Comparison of ENCODE assay signal across 13 cellular contexts in genomic region chr16:48561960-48562393, GRCh38. TPM values are rescaled to one million over a fixed set of nuclear protein-coding genes. Genes with fewer than 3 reads are reported as not detected.
DNase-seq lines count a peak whose midpoint lies in the region; ATAC-seq and TF ChIP-seq lines count a peak whose summit lies in the region.
"Had no signal": no experiment of that assay in that cellular context is flagged by ENCODE, and none has a peak within 500 bp of the region (broad histone marks: within the 10 kb centered on the region; RNA-seq: fewer than 3 reads in every experiment).

No MANE protein-coding gene starts in this region.

- peak overlapping the region; percentile 84 for H3K27ac Mint-ChIP-seq in chondrocyte (ENCODE audit: unreplicated experiment)

- H3K4me1 ChIP-seq in upper lobe of right lung: peaks cover 57% of the 10 kb centered on the region
- H3K4me1 ChIP-seq: colonic mucosa had no signal

- TF ChIP-seq CTCF in chondrocyte (IDR thresholded peaks at IDR 0.05) (no peak), upper lobe of right lung (IDR thresholded peaks at IDR 0.05) (no peak)

- H3K27me3 Mint-ChIP-seq in chondrocyte (ENCODE audit: low read depth): no peaks in the 10 kb centered on the region

- H3K9me3 ChIP-seq in upper lobe of right lung: no peaks in the 10 kb centered on the region
- H3K9me3 ChIP-seq: colonic mucosa, tibial artery had no signal

- H3K36me3 Mint-ChIP-seq in chondrocyte (ENCODE audit: low read depth): peaks cover 11% of the 10 kb centered on the region

- intact Hi-C loops in left ventricle myocardium superior (cut with micrococcal nuclease) (no loop called here), cardiac septum (cut with DNase I) (no loop called here), upper lobe of right lung (cut with DNase I) (no loop called here)

- H3K36me3 ChIP-seq in upper lobe of right lung: no peaks in the 10 kb centered on the region
- H3K36me3 ChIP-seq: colonic mucosa, tibial artery had no signal

- no peaks in the 10 kb centered on the region for H3K27me3 ChIP-seq in upper lobe of right lung
- H3K27me3 ChIP-seq: colonic mucosa, tibial artery had no signal

- H3K9me3 Mint-ChIP-seq in chondrocyte (ENCODE audit: low read depth): no peaks in the 10 kb centered on the region
- H3K9me3 Mint-ChIP-seq: H9 had no signal

- no peak overlapping the region for H3K27ac ChIP-seq in upper lobe of right lung
- H3K27ac ChIP-seq: colonic mucosa had no signal

- no peak overlapping the region for H3K4me3 Mint-ChIP-seq in chondrocyte (ENCODE audit: unreplicated experiment)
- H3K4me3 Mint-ChIP-seq: H9 had no signal

- ATAC-seq in left ventricle myocardium superior (peak; percentile 41), upper lobe of right lung (peak; percentile 56), HG02884 (IDR thresholded peaks at IDR 0.05; ENCODE audit: unreplicated experiment) (no peak)

- DNase-seq in left ventricle myocardium superior (no peak), cardiac septum (ENCODE audit: low spot score) (no peak), chondrocyte (ENCODE audit: low spot score) (no peak), lung microvascular endothelial cell (ENCODE audit: low read depth in 2 of 2) (peak; percentile 52 to 69), upper lobe of right lung (no peak), NCI-H345 (lab: John Stamatoyannopoulos, UW) (no peak), GDM1 (lab: John Stamatoyannopoulos, UW) (no peak)
- DNase-seq: colonic mucosa; H9; NCI-H1092; NK-92 treated with Interleukin-12 subunit alpha and Interleukin-12 subunit beta, amount 100 ng/mL, for 24 hours; tibial artery had no signal

- peaks cover 53% of the 10 kb centered on the region for H3K4me1 Mint-ChIP-seq in chondrocyte (ENCODE audit: low read depth)

- no peak overlapping the region for H3K4me3 ChIP-seq in upper lobe of right lung
- H3K4me3 ChIP-seq: colonic mucosa, tibial artery had no signal

RNA-seq across cellular contexts. Expression of gene N4BP1, which starts 48.0 kb away (rescaled TPM):
- total RNA-seq in left ventricle myocardium superior (22.5 TPM), cardiac septum (20.9 TPM), chondrocyte (30.8 to 42.4 TPM (median 35.8 TPM) in 3 replicates), lung microvascular endothelial cell (7.4 and 12.7 TPM in 2 replicates), upper lobe of right lung (66.5 TPM)

Comparison
In these comparisons a context has a peak if more than half of its experiments do, and no peak if none do; other contexts are left out.
1. DNase-seq: peak in lung microvascular endothelial cell (2 of 2); none in left ventricle myocardium superior (single experiment), cardiac septum (single experiment), chondrocyte (single experiment), upper lobe of right lung (single experiment), NCI-H345 (single experiment) and GDM1 (single experiment).